ENCODE assay signal across 15 cellular contexts in genomic region chr4:17702666-17703065, GRCh38.
DNase-seq lines count a peak whose midpoint lies in the region; ATAC-seq and TF ChIP-seq lines count a peak whose summit lies in the region.
"Had no signal": no experiment of that assay in that cellular context is flagged by ENCODE, and none has a peak within 500 bp of the region (broad histone marks: within the 10 kb centered on the region; RNA-seq: fewer than 3 reads in every experiment).

No MANE protein-coding gene starts in this region.

- peaks cover 2% of the 10 kb centered on the region for H3K27me3 Mint-ChIP-seq in osteocyte (ENCODE audit: unreplicated experiment)

- H3K36me3 Mint-ChIP-seq in osteocyte (ENCODE audit: unreplicated experiment): no peaks in the 10 kb centered on the region
- H3K36me3 Mint-ChIP-seq: CD8-positive, alpha-beta T cell; IgD-negative memory B cell had no signal

- in situ Hi-C loops in GM13976 (cut with MboI; ENCODE audit: low sequenced_read_pairs, unreplicated experiment): no loop called here

- no peak for TF ChIP-seq CTCF in osteocyte (IDR thresholded peaks at IDR 0.05)
- TF ChIP-seq CTCF in GM13976 (IDR thresholded peaks at IDR 0.05; ENCODE audit: borderline replicate concordance, control extremely low read depth, extremely low read depth, insufficient read depth, missing control alignments): no peak

- POLR2A ChIA-PET in HEK293T (lab: Yijun Ruan, JAX): no interaction called here

- H3K4me3 Mint-ChIP-seq in osteocyte (ENCODE audit: unreplicated experiment): no peak overlapping the region
- H3K4me3 Mint-ChIP-seq: CD8-positive, alpha-beta T cell; IgD-negative memory B cell had no signal

- peaks cover 20% of the 10 kb centered on the region for H3K9me3 Mint-ChIP-seq in osteocyte (ENCODE audit: unreplicated experiment)

- DNase-seq in NCI-H2227 (lab: John Stamatoyannopoulos, UW; ENCODE audit: unreplicated experiment) (peak; percentile 50), NCI-H2227 treated with DMSO at 0.1 percent for 48 hours (lab: John Stamatoyannopoulos, UW) (no peak), NCI-H146 treated with DMSO at 0.1 percent for 48 hours (lab: John Stamatoyannopoulos, UW; ENCODE audit: unreplicated experiment) (peak; percentile 84), cerebellum (ENCODE audit: low spot score) (peak; percentile 68), osteocyte (ENCODE audit: extremely low spot score, unreplicated experiment) (peak; percentile 40), GM13976 (ENCODE audit: low spot score) (no peak), HEK293T (ENCODE audit: extremely low spot score) (no peak)
- DNase-seq: CD8-positive, alpha-beta T cell; EL; NCI-H2029 treated with DMSO at 0.1 percent for 48 hours; NCI-H526 treated with DMSO at 0.1 percent for 48 hours; Peyer's patch had no signal

- no peaks in the 10 kb centered on the region for H3K4me1 Mint-ChIP-seq in osteocyte (ENCODE audit: unreplicated experiment)
- H3K4me1 Mint-ChIP-seq: IgD-negative memory B cell had no signal

- ATAC-seq in GM21529 (IDR thresholded peaks at IDR 0.05; ENCODE audit: unreplicated experiment): no peak
- ATAC-seq: CD8-positive, alpha-beta T cell; Right ventricle myocardium inferior had no signal

- CTCF ChIA-PET in HEK293T (lab: Yijun Ruan, JAX): no interaction called here

- no peak overlapping the region for H3K27ac Mint-ChIP-seq in osteocyte (ENCODE audit: unreplicated experiment)
- H3K27ac Mint-ChIP-seq: CD8-positive, alpha-beta T cell; IgD-negative memory B cell had no signal

TF ChIP-seq in HEK293T, 16 proteins besides CTCF, POLR2A, EP300 and RAD21:
- TF ChIP-seq ELF4 (IDR thresholded peaks at IDR 0.05) (no peak), ZNF384 (IDR thresholded peaks at IDR 0.05) (no peak), TARDBP (IDR thresholded peaks at IDR 0.05) (no peak), PKNOX1 (IDR thresholded peaks at IDR 0.05) (no peak), SUZ12 (IDR thresholded peaks at IDR 0.05) (no peak), FOXK2 (IDR thresholded peaks at IDR 0.05) (no peak), FOXM1 (IDR thresholded peaks at IDR 0.05; ENCODE audit: borderline replicate concordance) (no peak), NFRKB (IDR thresholded peaks at IDR 0.05) (no peak), HDGF (IDR thresholded peaks at IDR 0.05; ENCODE audit: borderline replicate concordance) (no peak), FOXA1 (IDR thresholded peaks at IDR 0.05) (no peak), BHLHE40 (IDR thresholded peaks at IDR 0.05; ENCODE audit: borderline replicate concordance) (no peak), L3MBTL2 (conservative IDR thresholded peaks at IDR 0.05) (no peak), SP1 (IDR thresholded peaks at IDR 0.05) (no peak), ARNT (IDR thresholded peaks at IDR 0.05) (no peak), CTBP1 (IDR thresholded peaks at IDR 0.05; ENCODE audit: borderline replicate concordance) (no peak), LEF1 (IDR thresholded peaks at IDR 0.05; ENCODE audit: borderline replicate concordance) (no peak)

Comparison
In these comparisons a context has a peak if more than half of its experiments do, and no peak if none do; other contexts are left out.
1. DNase-seq: peak in NCI-H2227 (single experiment), NCI-H146 treated with DMSO at 0.1 percent for 48 hours (single experiment), cerebellum (single experiment) and osteocyte (single experiment); none in NCI-H2227 treated with DMSO at 0.1 percent for 48 hours (single experiment), GM13976 (single experiment) and HEK293T (single experiment).